8 cellular contexts compared by ENCODE assay signal in the genomic region with DNA sequence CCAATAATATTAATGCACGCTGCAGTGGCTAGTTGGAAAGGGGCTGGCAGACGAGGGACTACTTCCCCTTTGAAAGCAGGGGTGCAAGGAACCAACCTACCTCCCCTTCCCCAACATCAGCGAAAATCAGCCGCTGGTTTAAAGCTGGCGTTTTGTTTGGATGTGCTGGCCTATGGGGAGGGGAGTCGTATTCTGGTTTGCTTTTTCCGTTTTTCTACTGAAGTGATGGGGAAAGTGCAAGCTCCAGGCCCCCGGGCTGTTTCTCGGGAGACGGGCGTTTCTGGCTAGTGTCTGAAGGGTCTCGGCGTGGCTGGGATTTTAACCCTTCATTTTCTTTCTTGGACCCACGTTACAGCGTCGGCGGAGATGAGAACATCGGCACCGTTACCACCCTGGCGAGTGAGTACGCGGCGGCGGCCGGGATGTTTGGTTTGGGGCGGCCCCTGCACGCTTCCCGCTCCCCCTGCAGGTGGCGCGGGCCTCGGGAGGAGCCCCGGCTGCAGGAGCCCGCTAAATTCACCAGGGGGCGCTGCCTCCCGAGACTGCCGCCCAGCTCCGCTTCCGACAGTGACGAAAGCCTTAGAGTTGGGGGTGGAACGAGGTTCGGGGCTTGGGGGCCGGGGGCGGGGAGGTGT.
DNase-seq lines count a peak whose midpoint lies in the region; ATAC-seq and TF ChIP-seq lines count a peak whose summit lies in the region.

No MANE protein-coding gene starts in this region.

- peaks cover 12% of the 10 kb centered on the region for H3K4me1 Mint-ChIP-seq in HFFc6 (ENCODE audit: low read depth)
- peaks cover 22% of the 10 kb centered on the region for H3K4me1 Mint-ChIP-seq in activated naive CD4-positive, alpha-beta T cell treated with anti-CD3 and anti-CD28 coated beads, Interleukin-2, amount 50 U/mL, for 24 hours

- TF ChIP-seq EP300 in SK-N-SH (IDR thresholded peaks at IDR 0.05; ENCODE audit: borderline replicate concordance in 1 of 2, low read depth in 1 of 2, low read length in 1 of 2): no peak

- H3K27me3 ChIP-seq in SK-N-SH (ENCODE audit: insufficient read depth): no peaks in the 10 kb centered on the region

- H2AFZ ChIP-seq in SK-N-SH (ENCODE audit: low read depth): peak overlapping the region; percentile 94

- TF ChIP-seq CTCF in HFFc6 (IDR thresholded peaks at IDR 0.05) (peak; percentile 99), SK-N-SH (IDR thresholded peaks at IDR 0.05) (peak; percentile 99), omental fat pad (IDR thresholded peaks at IDR 0.05) (peak in 2 of 3 donors; percentile 97 to 99)

- POLR2A ChIA-PET in SK-N-SH (lab: Yijun Ruan, JAX): interaction anchor here (0.5 to 2.5 kb wide), 6 partner anchors 19 to 414 kb away, joined by 3 to 11 read pairs (median 3); partner anchors contain the start of genes PPP1CB and WDR43

- no peaks in the 10 kb centered on the region for H3K79me2 ChIP-seq in SK-N-SH (ENCODE audit: insufficient read depth)

- peak overlapping the region; percentile 84 for H3K4me2 ChIP-seq in SK-N-SH

- peak; percentile 85 for TF ChIP-seq RAD21 in SK-N-SH (IDR thresholded peaks at IDR 0.05; ENCODE audit: low read length)

- no peaks in the 10 kb centered on the region for H3K36me3 ChIP-seq in SK-N-SH (replicated peaks in 1 of 2; ENCODE audit: control insufficient read depth in 1 of 2, insufficient read depth in 2 of 2, low read length in 1 of 2)

- H3K27ac Mint-ChIP-seq in HFFc6: peak overlapping the region; percentile 85
- peak overlapping the region; percentile 55 for H3K27ac Mint-ChIP-seq in activated naive CD4-positive, alpha-beta T cell treated with anti-CD3 and anti-CD28 coated beads, Interleukin-2, amount 50 U/mL, for 24 hours

- H3K9me3 Mint-ChIP-seq in HFFc6: peaks cover 9% of the 10 kb centered on the region
- no peaks in the 10 kb centered on the region for H3K9me3 Mint-ChIP-seq in activated naive CD4-positive, alpha-beta T cell treated with anti-CD3 and anti-CD28 coated beads, Interleukin-2, amount 50 U/mL, for 24 hours

- H3K4me1 ChIP-seq in SK-N-SH (ENCODE audit: control insufficient read depth in 1 of 2, insufficient read depth in 2 of 2, low read depth in 1 of 2, low read length in 1 of 2): peaks cover 0 to 7% of the 10 kb centered on the region in 2 experiments; a peak in 1 of 4 replicates

- peak; percentile 52 for DNase-seq in GM04504 (ENCODE audit: low read depth)
- DNase-seq in HFFc6: peak; percentile 64
- peak; percentile 71 for DNase-seq in MV-4-11 (lab: John Stamatoyannopoulos, UW)
- peak; percentile 98 for DNase-seq in SK-N-SH
- DNase-seq in globus pallidus (ENCODE audit: low spot score): peak; percentile 80
- peak; percentile 64 for DNase-seq in omental fat pad (ENCODE audit: low spot score)

- H3K9me2 ChIP-seq in SK-N-SH: no peaks in the 10 kb centered on the region

- H3K9me3 ChIP-seq in SK-N-SH: no peaks in the 10 kb centered on the region

- peak; percentile 93 for ATAC-seq in omental fat pad (ENCODE audit: low FRiP score)

- H3K4me3 Mint-ChIP-seq in HFFc6: peak overlapping the region; percentile 96
- H3K4me3 Mint-ChIP-seq in activated naive CD4-positive, alpha-beta T cell treated with anti-CD3 and anti-CD28 coated beads, Interleukin-2, amount 50 U/mL, for 24 hours: peak overlapping the region; percentile 91

- WGBS in SK-N-SH (ENCODE audit: low lambda C conversion rate): 4% methylated on average over 40 of the region's 43 CpGs

- H3K27ac ChIP-seq in SK-N-SH (ENCODE audit: low read depth in 2 of 2, low read length in 1 of 2): peak overlapping the region; percentile 36 to 71; a peak in 3 of 4 replicates
- peak overlapping the region; percentile 36 for H3K27ac ChIP-seq in temporal lobe (ENCODE audit: low read depth, low read length)

- H3K4me3 ChIP-seq in SK-N-SH (ENCODE audit: low read depth in 2 of 2, low read length in 1 of 2): peak overlapping the region; percentile 62

- peaks cover 16% of the 10 kb centered on the region for H3K36me3 Mint-ChIP-seq in HFFc6 (ENCODE audit: low read depth)
- H3K36me3 Mint-ChIP-seq in activated naive CD4-positive, alpha-beta T cell treated with anti-CD3 and anti-CD28 coated beads, Interleukin-2, amount 50 U/mL, for 24 hours: peaks cover 1% of the 10 kb centered on the region

- no peaks in the 10 kb centered on the region for H4K20me1 ChIP-seq in SK-N-SH (ENCODE audit: insufficient read depth)

- H3K27me3 Mint-ChIP-seq in HFFc6 (ENCODE audit: insufficient read depth): no peaks in the 10 kb centered on the region; the same call in 1 of the 2 replicates
- H3K27me3 Mint-ChIP-seq in activated naive CD4-positive, alpha-beta T cell treated with anti-CD3 and anti-CD28 coated beads, Interleukin-2, amount 50 U/mL, for 24 hours: no peaks in the 10 kb centered on the region

- peaks cover 1% of the 10 kb centered on the region for H3F3A ChIP-seq in SK-N-SH (replicated peaks; ENCODE audit: insufficient read depth)

- H3K9ac ChIP-seq in SK-N-SH: peak overlapping the region; percentile 60

- CTCF ChIA-PET in SK-N-SH (lab: Yijun Ruan, JAX): interaction anchor here (0.6 to 4.6 kb wide), 108 partner anchors 9 to 1462 kb away, joined by 3 to 83 read pairs (median 4); partner anchors contain the start of genes PPP1CB, SPDYA, TRMT61B and WDR43

TF ChIP-seq in SK-N-SH, 30 proteins besides CTCF, POLR2A, EP300 and RAD21:
- TF ChIP-seq EZH2phosphoT487 (IDR thresholded peaks at IDR 0.05; ENCODE audit: borderline replicate concordance, low read depth) (no peak), SIN3A (IDR thresholded peaks at IDR 0.05; ENCODE audit: borderline replicate concordance, low read depth, low read length) (peak; percentile 80; the same call in 1 of the 2 replicates), RCOR1 (IDR thresholded peaks at IDR 0.05; ENCODE audit: low read length) (peak; percentile 66; the same call in 1 of the 2 replicates), MXI1 (IDR thresholded peaks at IDR 0.05; ENCODE audit: low read depth, low read length) (peak; percentile 43; the same call in 1 of the 2 replicates), FOXJ3 (CRISPR knock-in tag; IDR thresholded peaks at IDR 0.05) (no peak), POLR2AphosphoS5 (IDR thresholded peaks at IDR 0.05; ENCODE audit: low read depth, low read length) (peak; percentile 17; the same call in 1 of the 2 replicates), TAF1 (IDR thresholded peaks at IDR 0.05; ENCODE audit: borderline replicate concordance, low read depth, low read length) (peak; percentile 33; the same call in 1 of the 2 replicates), FOXM1 (IDR thresholded peaks at IDR 0.05; ENCODE audit: low read depth) (0 out of 2 replicates have a peak, but pooled peaks have one; percentile 44), SMC3 (IDR thresholded peaks at IDR 0.05; ENCODE audit: low read depth, low read length) (peak; percentile 95), MAX (IDR thresholded peaks at IDR 0.05; ENCODE audit: low read depth) (peak; percentile 77), CHD2 (IDR thresholded peaks at IDR 0.05; ENCODE audit: low read length, partially characterized antibody) (peak; percentile 75), NRF1 (IDR thresholded peaks at IDR 0.05; ENCODE audit: low read depth, low read length) (no peak), RFX5 (IDR thresholded peaks at IDR 0.05; ENCODE audit: low read length) (no peak; the same call in 1 of the 2 replicates), REST (IDR thresholded peaks at IDR 0.05; ENCODE audit: low read depth, low read length) (peak; percentile 44), ZBTB33 (IDR thresholded peaks at IDR 0.05; ENCODE audit: borderline replicate concordance, low read depth) (no peak)

Comparison
In these comparisons a context has a peak if more than half of its experiments do, and no peak if none do; other contexts are left out.
1. Peak in every context shown above with its lines: DNase-seq, ATAC-seq, H3K4me3 ChIP-seq and H3K27ac ChIP-seq.